Comparison of ENCODE assay signal across 22 cellular contexts in the genomic region with DNA sequence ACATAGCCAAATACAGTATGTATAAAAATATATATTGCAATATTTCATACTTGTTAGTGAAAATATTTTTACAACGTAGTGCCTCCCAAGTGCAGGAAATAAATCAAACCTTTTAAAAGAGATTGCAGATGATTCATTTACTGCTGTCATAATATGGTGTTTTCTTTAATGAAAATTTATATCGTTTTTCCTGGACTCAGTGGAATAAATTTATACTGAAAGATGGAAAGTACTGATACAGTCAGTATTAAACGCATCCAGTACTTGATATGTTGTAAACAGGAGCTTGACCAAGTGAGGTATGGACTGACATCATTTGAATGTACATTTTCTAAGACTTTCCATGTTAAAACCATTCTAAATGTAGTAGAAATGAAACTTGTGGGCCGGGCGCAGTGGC.
A peak's percentile ranks its signal among the peaks of the same experiment; 100 is the strongest.
DNase-seq lines count a peak whose midpoint lies in the region; ATAC-seq and TF ChIP-seq lines count a peak whose summit lies in the region.
"Had no signal": no experiment of that assay in that cellular context is flagged by ENCODE, and none has a peak within 500 bp of the region (broad histone marks: within the 10 kb centered on the region; RNA-seq: fewer than 3 reads in every experiment).

No MANE protein-coding gene starts in this region.

- no peak overlapping the region for H3K27ac Mint-ChIP-seq in GM23338
- H3K27ac Mint-ChIP-seq: CD8-positive, alpha-beta memory T cell had no signal

- ATAC-seq in GM23338 (no peak), PC-3 (peak; percentile 46), HG03139 (IDR thresholded peaks at IDR 0.05; ENCODE audit: unreplicated experiment) (no peak)

- H3K9me3 ChIP-seq in PC-3 (ENCODE audit: low read length): no peaks in the 10 kb centered on the region
- no peaks in the 10 kb centered on the region for H3K9me3 ChIP-seq in osteoblast (ENCODE audit: low read depth, low read length)
- H3K9me3 ChIP-seq in hepatocyte (ENCODE audit: low read depth): no peaks in the 10 kb centered on the region

- H3K36me3 Mint-ChIP-seq in GM23338 (ENCODE audit: low read depth): peaks cover 22% of the 10 kb centered on the region
- H3K36me3 Mint-ChIP-seq: CD8-positive, alpha-beta memory T cell had no signal

- CTCF ChIA-PET in PC-3 (lab: Charles Lee): no interaction called here

- H3K27me3 Mint-ChIP-seq in GM23338 (ENCODE audit: insufficient read depth, low read depth, poor library complexity): peaks cover 6% of the 10 kb centered on the region
- H3K27me3 Mint-ChIP-seq: CD8-positive, alpha-beta memory T cell had no signal

- no peak overlapping the region for H3K9ac ChIP-seq in PC-3 (ENCODE audit: low read length)

- peak overlapping the region; percentile 74 for H3K4me2 ChIP-seq in GM23338
- H3K4me2 ChIP-seq in PC-3 (ENCODE audit: low read length): no peak overlapping the region
- H3K4me2 ChIP-seq in osteoblast (ENCODE audit: insufficient read depth, low read length): peak overlapping the region; percentile 26
- H3K4me2 ChIP-seq in hepatocyte: no peak overlapping the region

- no peaks in the 10 kb centered on the region for H3K36me3 ChIP-seq in GM23338 (ENCODE audit: insufficient read depth)
- H3K36me3 ChIP-seq in PC-3 (ENCODE audit: low read depth, low read length): no peaks in the 10 kb centered on the region
- H3K36me3 ChIP-seq in osteoblast (ENCODE audit: insufficient read depth, low read length): no peaks in the 10 kb centered on the region
- no peaks in the 10 kb centered on the region for H3K36me3 ChIP-seq in hepatocyte (replicated peaks; ENCODE audit: insufficient read depth, low read depth)

- peaks cover 29% of the 10 kb centered on the region for H3K4me1 ChIP-seq in GM23338 (ENCODE audit: insufficient read depth)
- H3K4me1 ChIP-seq in PC-3 (ENCODE audit: insufficient read depth, low read length): peaks cover 3% of the 10 kb centered on the region; the same call in 1 of the 2 replicates
- H3K4me1 ChIP-seq in osteoblast (ENCODE audit: insufficient read depth, low read length): peaks cover 4% of the 10 kb centered on the region
- peaks cover 26% of the 10 kb centered on the region for H3K4me1 ChIP-seq in hepatocyte (ENCODE audit: insufficient read depth)

- BruUV-seq in PC-3 (replicated peaks; lab: Mats Ljungman, UMichigan): no TSS peak

- H3K79me2 ChIP-seq in GM23338 (replicated peaks; ENCODE audit: insufficient read depth): no peaks in the 10 kb centered on the region
- H3K79me2 ChIP-seq in PC-3 (ENCODE audit: low read length): no peaks in the 10 kb centered on the region
- no peaks in the 10 kb centered on the region for H3K79me2 ChIP-seq in osteoblast (ENCODE audit: insufficient read depth, low read length)
- H3K79me2 ChIP-seq in hepatocyte: no peaks in the 10 kb centered on the region

- no peak overlapping the region for H3K4me3 Mint-ChIP-seq in GM23338
- H3K4me3 Mint-ChIP-seq: CD8-positive, alpha-beta memory T cell had no signal

- peaks cover 16% of the 10 kb centered on the region for H3K9me3 Mint-ChIP-seq in GM23338

- H3F3A ChIP-seq in GM23338 (replicated peaks; ENCODE audit: low read depth) (peaks cover 12% of the 10 kb centered on the region), PC-3 (ENCODE audit: low read length, unreplicated experiment) (no peaks in the 10 kb centered on the region)

- POLR2A ChIA-PET in PC-3 (lab: Charles Lee; ENCODE audit: unreplicated experiment): interaction anchor here (0.7 kb wide), 1 partner anchor 88 kb away, joined by 3 read pairs; no protein-coding TSS in a partner anchor

- H3K4me3 ChIP-seq in GM23338: no peak overlapping the region
- H3K4me3 ChIP-seq in PC-3 (ENCODE audit: low read length): no peak overlapping the region
- no peak overlapping the region for H3K4me3 ChIP-seq in dorsolateral prefrontal cortex
- no peak overlapping the region for H3K4me3 ChIP-seq in osteoblast (ENCODE audit: insufficient read depth, low read length)
- no peak overlapping the region for H3K4me3 ChIP-seq in hepatocyte

- peak overlapping the region; percentile 86 for H3K27ac ChIP-seq in GM23338 (ENCODE audit: low read depth)
- H3K27ac ChIP-seq in PC-3 (ENCODE audit: low read length): no peak overlapping the region
- H3K27ac ChIP-seq in dorsolateral prefrontal cortex: peak overlapping the region in 33 of 59 donors; percentile 35 to 90 (median 80)
- H3K27ac ChIP-seq in osteoblast (ENCODE audit: low read depth, low read length): no peak overlapping the region
- no peak overlapping the region for H3K27ac ChIP-seq in hepatocyte
- H3K27ac ChIP-seq: C4-2B had no signal

- H4K20me1 ChIP-seq in GM23338 (replicated peaks; ENCODE audit: insufficient read depth) (no peaks in the 10 kb centered on the region), PC-3 (ENCODE audit: low read length) (no peaks in the 10 kb centered on the region), osteoblast (ENCODE audit: insufficient read depth, low read length) (no peaks in the 10 kb centered on the region), hepatocyte (ENCODE audit: insufficient read depth, poor library complexity, severe bottlenecking) (no peaks in the 10 kb centered on the region)

- H3K9me2 ChIP-seq in GM23338 (ENCODE audit: insufficient read depth) (no peaks in the 10 kb centered on the region), PC-3 (replicated peaks; ENCODE audit: low read length) (no peaks in the 10 kb centered on the region), hepatocyte (replicated peaks; ENCODE audit: insufficient read depth) (no peaks in the 10 kb centered on the region)

- WGBS in hepatocyte (ENCODE audit: low lambda C conversion rate, missing lambda C conversion rate): 83% methylated on average over 5 of the region's 5 CpGs

- DNase-seq in GM23338 (ENCODE audit: low spot score) (no peak), PC-3 (no peak), dorsolateral prefrontal cortex (no peak), osteoblast (ENCODE audit: insufficient read length, low spot score, missing footprints) (peak; percentile 69), hepatocyte (ENCODE audit: low spot score) (no peak), NCI-H748 treated with DMSO at 0.1 percent for 48 hours (lab: John Stamatoyannopoulos, UW) (no peak)
- DNase-seq: 8988T; Calu3; CD8-positive, alpha-beta memory T cell; DMS153; KBM-7; MM.1S; NCI-H1048; NCI-H1436 treated with DMSO at 0.1 percent for 48 hours; NCI-H2029; NCI-H2227 treated with DMSO at 0.1 percent for 48 hours; NCI-H510A; NCI-H774; OCI-M1; Right ventricle myocardium superior had no signal

- TF ChIP-seq CTCF in GM23338 (conservative IDR thresholded peaks at IDR 0.05; ENCODE audit: low read depth in 2 of 2): no peak
- TF ChIP-seq CTCF in PC-3 (conservative IDR thresholded peaks at IDR 0.05; ENCODE audit: low read depth, low read length): no peak
- no peak for TF ChIP-seq CTCF in dorsolateral prefrontal cortex (IDR thresholded peaks at IDR 0.05 in 54 of 56, conservative IDR thresholded peaks at IDR 0.05 in 2 of 56; ENCODE audit: low read depth in 1 of 56, partially characterized antibody in 56 of 56)
- no peak for TF ChIP-seq CTCF in osteoblast (IDR thresholded peaks at IDR 0.05; ENCODE audit: extremely low read depth, low read depth, low read length)
- no peak for TF ChIP-seq CTCF in hepatocyte (IDR thresholded peaks at IDR 0.05; ENCODE audit: poor library complexity)

- peaks cover 31% of the 10 kb centered on the region for H3K4me1 Mint-ChIP-seq in GM23338
- H3K4me1 Mint-ChIP-seq: CD8-positive, alpha-beta memory T cell had no signal

- intact Hi-C loops in PC-3 (cut with micrococcal nuclease): loop anchor here (5.0 kb wide), 1 partner anchor 143 kb away; a partner anchor contains a TSS
- intact Hi-C loops in dorsolateral prefrontal cortex (cut with DNase I): loop anchor here in 1 of 2 donors (10.0 kb wide), 1 partner anchor 115 kb away; no protein-coding TSS in a partner anchor

- H3K27me3 ChIP-seq in GM23338 (ENCODE audit: insufficient read depth) (no peaks in the 10 kb centered on the region), PC-3 (ENCODE audit: low read length) (no peaks in the 10 kb centered on the region), dorsolateral prefrontal cortex (no peaks in the 10 kb centered on the region), osteoblast (ENCODE audit: insufficient read depth, low read length) (no peaks in the 10 kb centered on the region), hepatocyte (no peaks in the 10 kb centered on the region)

- no peak overlapping the region for H2AFZ ChIP-seq in GM23338
- H2AFZ ChIP-seq in PC-3 (ENCODE audit: low read length): no peak overlapping the region
- no peak overlapping the region for H2AFZ ChIP-seq in osteoblast (ENCODE audit: low read length)
- no peak overlapping the region for H2AFZ ChIP-seq in hepatocyte

TF ChIP-seq in GM23338, 12 proteins besides CTCF, POLR2A, EP300 and RAD21 (continues in another document):
- TF ChIP-seq ZNF114 (CRISPR knock-in tag; IDR thresholded peaks at IDR 0.05) (no peak), JUNB (IDR thresholded peaks at IDR 0.05; ENCODE audit: unreplicated experiment) (no peak), STAT1 (IDR thresholded peaks at IDR 0.05; ENCODE audit: unreplicated experiment) (no peak), NANOG (IDR thresholded peaks at IDR 0.05; ENCODE audit: borderline replicate concordance) (no peak), EZH2phosphoT487 (IDR thresholded peaks at IDR 0.05; ENCODE audit: unreplicated experiment) (no peak), CREB1 (CRISPR knock-in tag; IDR thresholded peaks at IDR 0.05; ENCODE audit: low read depth) (no peak)
- TF ChIP-seq, protein P1, sequence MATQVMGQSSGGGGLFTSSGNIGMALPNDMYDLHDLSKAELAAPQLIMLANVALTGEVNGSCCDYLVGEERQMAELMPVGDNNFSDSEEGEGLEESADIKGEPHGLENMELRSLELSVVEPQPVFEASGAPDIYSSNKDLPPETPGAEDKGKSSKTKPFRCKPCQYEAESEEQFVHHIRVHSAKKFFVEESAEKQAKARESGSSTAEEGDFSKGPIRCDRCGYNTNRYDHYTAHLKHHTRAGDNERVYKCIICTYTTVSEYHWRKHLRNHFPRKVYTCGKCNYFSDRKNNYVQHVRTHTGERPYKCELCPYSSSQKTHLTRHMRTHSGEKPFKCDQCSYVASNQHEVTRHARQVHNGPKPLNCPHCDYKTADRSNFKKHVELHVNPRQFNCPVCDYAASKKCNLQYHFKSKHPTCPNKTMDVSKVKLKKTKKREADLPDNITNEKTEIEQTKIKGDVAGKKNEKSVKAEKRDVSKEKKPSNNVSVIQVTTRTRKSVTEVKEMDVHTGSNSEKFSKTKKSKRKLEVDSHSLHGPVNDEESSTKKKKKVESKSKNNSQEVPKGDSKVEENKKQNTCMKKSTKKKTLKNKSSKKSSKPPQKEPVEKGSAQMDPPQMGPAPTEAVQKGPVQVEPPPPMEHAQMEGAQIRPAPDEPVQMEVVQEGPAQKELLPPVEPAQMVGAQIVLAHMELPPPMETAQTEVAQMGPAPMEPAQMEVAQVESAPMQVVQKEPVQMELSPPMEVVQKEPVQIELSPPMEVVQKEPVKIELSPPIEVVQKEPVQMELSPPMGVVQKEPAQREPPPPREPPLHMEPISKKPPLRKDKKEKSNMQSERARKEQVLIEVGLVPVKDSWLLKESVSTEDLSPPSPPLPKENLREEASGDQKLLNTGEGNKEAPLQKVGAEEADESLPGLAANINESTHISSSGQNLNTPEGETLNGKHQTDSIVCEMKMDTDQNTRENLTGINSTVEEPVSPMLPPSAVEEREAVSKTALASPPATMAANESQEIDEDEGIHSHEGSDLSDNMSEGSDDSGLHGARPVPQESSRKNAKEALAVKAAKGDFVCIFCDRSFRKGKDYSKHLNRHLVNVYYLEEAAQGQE (IDR thresholded peaks at IDR 0.05; ENCODE audit: unreplicated experiment): no peak

Comparison
In these comparisons a context has a peak if more than half of its experiments do, and no peak if none do; other contexts are left out.
1. H3K27ac ChIP-seq: peak in GM23338 (single experiment) and dorsolateral prefrontal cortex (33 of 59); none in PC-3 (single experiment), osteoblast (single experiment) and hepatocyte (single experiment).
2. H3K4me2 ChIP-seq: peak in GM23338 (single experiment) and osteoblast (single experiment); none in PC-3 (single experiment) and hepatocyte (single experiment).